Comparison of ENCODE assay signal across 8 cellular contexts in the genomic region with DNA sequence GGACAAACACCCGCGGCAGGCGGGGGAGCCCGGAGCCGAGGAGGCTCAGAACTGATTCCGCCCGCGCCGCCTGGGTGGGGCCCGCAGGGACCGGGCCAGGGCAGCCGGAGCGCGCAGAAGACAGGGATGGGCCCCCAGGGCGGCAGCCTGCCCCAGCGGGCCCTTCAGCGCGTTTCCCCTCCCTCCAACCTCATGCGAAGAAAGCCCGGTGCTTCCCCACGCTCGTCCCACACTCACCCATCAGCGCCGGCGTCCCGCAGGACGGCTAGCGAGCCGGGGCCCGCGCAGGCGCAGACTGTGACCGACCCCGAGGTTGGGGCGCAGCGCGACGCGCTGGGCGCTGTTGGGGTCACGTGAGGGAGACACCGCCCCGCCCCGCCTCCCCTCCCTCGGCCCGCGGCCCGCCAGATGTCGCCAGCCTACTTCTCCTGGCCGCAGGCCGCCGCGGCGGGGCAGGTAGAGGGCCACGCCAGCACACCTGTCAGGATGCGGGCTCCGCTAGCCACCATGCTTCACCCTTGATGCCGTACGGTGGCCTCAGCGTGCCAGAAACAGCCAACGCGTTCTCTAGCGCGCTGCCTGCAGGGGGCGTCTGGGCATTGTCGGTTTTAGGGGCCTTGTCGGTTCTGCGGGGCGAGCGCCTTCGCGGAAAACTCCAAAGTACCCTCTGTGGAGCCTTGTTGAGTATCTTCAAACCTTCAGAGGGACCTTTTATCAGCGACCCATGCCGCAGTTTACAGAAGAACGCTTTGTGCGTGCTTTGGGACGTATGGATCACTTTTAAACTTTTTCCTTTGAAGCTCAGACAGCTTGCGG. TPM values are rescaled to one million over a fixed set of nuclear protein-coding genes. Genes with fewer than 3 reads are reported as not detected.
DNase-seq lines count a peak whose midpoint lies in the region; ATAC-seq and TF ChIP-seq lines count a peak whose summit lies in the region.

TSS of gene SLC25A51 (minus strand) at position 297 of the 816 bp plus-strand sequence. CDS start 15,577 bp downstream, outside the sequence.

- H3K9me3 ChIP-seq in Caco-2 (no peaks in the 10 kb centered on the region), mesenchymal stem cell (ENCODE audit: control insufficient read depth, low read length) (no peaks in the 10 kb centered on the region)

- peak within 1 kb of the TSS; percentile 77 for H3K4me3 Mint-ChIP-seq in Caco-2 (ENCODE audit: unreplicated experiment)
- H3K4me3 Mint-ChIP-seq in effector memory CD8-positive, alpha-beta T cell, result peak within 1 kb of the TSS; percentile 91

- peaks cover 22% of the 10 kb centered on the region for H3K4me1 Mint-ChIP-seq in Caco-2 (ENCODE audit: low read depth, unreplicated experiment)
- H3K4me1 Mint-ChIP-seq in effector memory CD8-positive, alpha-beta T cell (ENCODE audit: low read depth in 2 of 2), result peaks cover 13 to 19% of the 10 kb centered on the region in 2 donors

- no peaks in the 10 kb centered on the region for H3K9me3 Mint-ChIP-seq in Caco-2 (ENCODE audit: unreplicated experiment)
- H3K9me3 Mint-ChIP-seq in effector memory CD8-positive, alpha-beta T cell, result no peaks in the 10 kb centered on the region

- H2BK12ac ChIP-seq in mesenchymal stem cell (ENCODE audit: low read length in 2 of 2), result peak within 1 kb of the TSS; percentile 40 to 83

- DNase-seq in Caco-2 (peak; percentile 97), GM20000 (ENCODE audit: low spot score) (peak; percentile 99), HT-29 (ENCODE audit: low spot score) (peak; percentile 86), mesenchymal stem cell (peak; percentile 92)
- DNase-seq in NK-92 treated with Interleukin-12 subunit alpha and Interleukin-12 subunit beta, amount 100 ng/mL, for 24 hours (lab: John Stamatoyannopoulos, UW), result peak; percentile 91
- peak; percentile 96 to 98 (median 97) for DNase-seq in effector memory CD8-positive, alpha-beta T cell
- DNase-seq in stimulated activated CD8-positive, alpha-beta memory T cell treated with anti-CD3 and anti-CD28 coated beads, Interleukin-15, amount 100 ng/mL, for 1 hour (ENCODE audit: low read depth), result peak; percentile 95

- H3K79me1 ChIP-seq in mesenchymal stem cell (replicated peaks; ENCODE audit: low read length, poor library complexity, severe bottlenecking), result peaks cover 15% of the 10 kb centered on the region

- H2BK120ac ChIP-seq in mesenchymal stem cell (ENCODE audit: low read depth, low read length), result peak within 1 kb of the TSS; percentile 71

- H3K27ac Mint-ChIP-seq in Caco-2 (ENCODE audit: unreplicated experiment), result peak within 1 kb of the TSS; percentile 91
- H3K27ac Mint-ChIP-seq in effector memory CD8-positive, alpha-beta T cell, result peak within 1 kb of the TSS; percentile 89 to 96

- H3K4me3 ChIP-seq in Caco-2 (ENCODE audit: low read depth, low read length), result peak within 1 kb of the TSS; percentile 81
- H3K4me3 ChIP-seq in mesenchymal stem cell (ENCODE audit: insufficient read depth in 1 of 2, low read depth in 1 of 2, low read length in 2 of 2), result peak within 1 kb of the TSS; percentile 86 to 95

- peak within 1 kb of the TSS; percentile 90 for H3K9ac ChIP-seq in mesenchymal stem cell (ENCODE audit: low read length)

- intact Hi-C loops in Caco-2 (cut with micrococcal nuclease; ENCODE audit: unreplicated experiment), result loop anchor here (1.0 to 10.0 kb wide), 8 partner anchors 119 to 459 kb away; partner anchors contain the start of genes EXOSC3, POLR1E, SHB and ZBTB5

- peak within 1 kb of the TSS; percentile 84 to 89 for H3K4ac ChIP-seq in mesenchymal stem cell (ENCODE audit: low read depth in 1 of 2, low read length in 2 of 2)

- H3K27ac ChIP-seq in mesenchymal stem cell (ENCODE audit: low read length, poor library complexity, severe bottlenecking), result peak within 1 kb of the TSS; percentile 69

- H3K27me3 Mint-ChIP-seq in Caco-2 (ENCODE audit: insufficient read depth, unreplicated experiment), result no peaks in the 10 kb centered on the region
- peaks cover 0 to 7% of the 10 kb centered on the region in 2 donors for H3K27me3 Mint-ChIP-seq in effector memory CD8-positive, alpha-beta T cell

- H3K36me3 Mint-ChIP-seq in Caco-2 (ENCODE audit: insufficient read depth, unreplicated experiment), result peaks cover 22% of the 10 kb centered on the region
- H3K36me3 Mint-ChIP-seq in effector memory CD8-positive, alpha-beta T cell (ENCODE audit: insufficient read depth), result peaks cover 18% of the 10 kb centered on the region

- peak within 1 kb of the TSS in 1 of 2 experiments; percentile 56 for H3K23ac ChIP-seq in mesenchymal stem cell (ENCODE audit: low read length in 2 of 2)

- peak within 1 kb of the TSS; percentile 76 for H3K4me2 ChIP-seq in mesenchymal stem cell (ENCODE audit: low read length, poor library complexity, severe bottlenecking)

- peak within 1 kb of the TSS; percentile 85 for H2BK15ac ChIP-seq in mesenchymal stem cell (ENCODE audit: low read depth, poor library complexity, severe bottlenecking)

- peak; percentile 81 for ATAC-seq in effector memory CD8-positive, alpha-beta T cell (replicated peaks)

- peak within 1 kb of the TSS; percentile 90 to 96 for H3K18ac ChIP-seq in mesenchymal stem cell (ENCODE audit: low read depth in 1 of 2, low read length in 2 of 2)

- TF ChIP-seq CTCF in Caco-2 (IDR thresholded peaks at IDR 0.05; ENCODE audit: insufficient read depth in 1 of 2, low read depth in 1 of 2, low read length in 1 of 2, severe bottlenecking in 1 of 2, unreplicated experiment in 1 of 2) (peak; percentile 88 to 96), GM20000 (IDR thresholded peaks at IDR 0.05; ENCODE audit: extremely low read depth, missing control alignments) (peak; percentile 97)

- H3K4me1 ChIP-seq in Caco-2, result peaks cover 28% of the 10 kb centered on the region
- H3K4me1 ChIP-seq in mesenchymal stem cell (ENCODE audit: control insufficient read depth, insufficient read depth, low read depth, low read length), result peaks cover 10% of the 10 kb centered on the region

- H4K91ac ChIP-seq in mesenchymal stem cell (ENCODE audit: low read length), result peak within 1 kb of the TSS; percentile 90

- no peaks in the 10 kb centered on the region for H3K27me3 ChIP-seq in Caco-2 (replicated peaks; ENCODE audit: control insufficient read depth, insufficient read depth, low read length)
- no peaks in the 10 kb centered on the region for H3K27me3 ChIP-seq in mesenchymal stem cell (ENCODE audit: control insufficient read depth in 1 of 2, insufficient read depth in 1 of 2, low read length in 2 of 2)

- H3K36me3 ChIP-seq in Caco-2 (ENCODE audit: control insufficient read depth, insufficient read depth, low read length) (no peaks in the 10 kb centered on the region), mesenchymal stem cell (ENCODE audit: control insufficient read depth in 1 of 2, insufficient read depth in 2 of 2, low read depth in 1 of 2, low read length in 2 of 2) (peaks cover 4 to 10% of the 10 kb centered on the region in 2 experiments)

- peak within 1 kb of the TSS; percentile 98 for H4K8ac ChIP-seq in mesenchymal stem cell (ENCODE audit: low read length)

- H2BK5ac ChIP-seq in mesenchymal stem cell (ENCODE audit: low read depth, low read length, poor library complexity, severe bottlenecking), result peak within 1 kb of the TSS; percentile 11

- POLR2A ChIA-PET in Caco-2 (lab: Charles Lee), result no interaction called here
- POLR2A ChIA-PET in activated CD8-positive, alpha-beta memory T cell treated with anti-CD3 and anti-CD28 coated beads for 36 hours (lab: Charles Lee), result interaction anchor here (1.0 to 2.2 kb wide), 3 partner anchors 103 to 164 kb away, joined by 3 to 7 read pairs (median 5); partner anchors contain the start of gene DCAF10

- WGBS in mesenchymal stem cell, result 2% methylated on average over 64 of the region's 78 CpGs

- no TSS peak for BruUV-seq in Caco-2 (replicated peaks; lab: Mats Ljungman, UMichigan)

- peak within 1 kb of the TSS; percentile 86 for H2AFZ ChIP-seq in mesenchymal stem cell (ENCODE audit: low read depth, low read length)

- H2AK5ac ChIP-seq in mesenchymal stem cell (ENCODE audit: low read length, severe bottlenecking), result peak within 1 kb of the TSS; percentile 9

- H3K14ac ChIP-seq in mesenchymal stem cell (ENCODE audit: low read length in 2 of 2), result peak within 1 kb of the TSS in 1 of 2 experiments; percentile 78

- CTCF ChIA-PET in Caco-2 (lab: Charles Lee), result interaction anchor here (0.6 to 1.4 kb wide), 2 partner anchors 10 to 12 kb away, joined by 3 to 4 read pairs; no protein-coding TSS in a partner anchor
- CTCF ChIA-PET in activated CD8-positive, alpha-beta memory T cell treated with anti-CD3 and anti-CD28 coated beads for 36 hours (lab: Charles Lee), result interaction anchor here (1.0 to 4.2 kb wide), 3 partner anchors 9 to 488 kb away, joined by 3 to 18 read pairs (median 4); partner anchors contain the start of gene ALDH1B1

RNA-seq across cellular contexts. Expression of gene SLC25A51, which starts in this region (rescaled TPM):
- 29.1 and 29.3 TPM in 2 replicates for total RNA-seq in Caco-2 (2022)
- total RNA-seq in HT-29 (2014; rRNA removed; shearing (Covaris generic)), result 8.5 and 9.9 TPM in 2 replicates
- 10 to 100 TPM; 38.0 to 38.7 TPM for total RNA-seq in activated CD8-positive, alpha-beta memory T cell treated with anti-CD3 and anti-CD28 coated beads for 36 hours
- polyA plus RNA-seq in mesenchymal stem cell (2013, experiment 1 of 2), result 25.1 TPM
- polyA plus RNA-seq in mesenchymal stem cell (2013, experiment 2 of 2), result 24.0 TPM

Comparison
In these comparisons a context has a peak if more than half of its experiments do, and no peak if none do; other contexts are left out.
1. Peak in every context shown above with its lines: DNase-seq, ATAC-seq, H3K4me3 ChIP-seq and H3K27ac ChIP-seq.